In genomic region chr1:201481004-201481380, GRCh38 we compare ENCODE assay signal across 8 cellular contexts. TPM values are rescaled to one million over a fixed set of nuclear protein-coding genes. Genes with fewer than 3 reads are reported as not detected.
DNase-seq lines count a peak whose midpoint lies in the region; ATAC-seq and TF ChIP-seq lines count a peak whose summit lies in the region.

No MANE protein-coding gene starts in this region.

- intact Hi-C loops in activated CD4-positive, alpha-beta T cell treated with anti-CD3 and anti-CD28 coated beads for 36 hours (cut with DNase I, micrococcal nuclease) = loop anchor here (1.0 kb wide), 2 partner anchors 33 to 46 kb away; no protein-coding TSS in a partner anchor
- intact Hi-C loops in body of pancreas (cut with DNase I) = loop anchor here (5.0 kb wide), 1 partner anchor 36 kb away; no protein-coding TSS in a partner anchor
- intact Hi-C loops in testis (cut with DNase I; ENCODE audit: low total_unique reads) = no loop called here

- TF ChIP-seq CTCF in body of pancreas (IDR thresholded peaks at IDR 0.05) (no peak), testis (IDR thresholded peaks at IDR 0.05) (no peak)

- no peak for DNase-seq in activated CD4-positive, alpha-beta T cell treated with anti-CD3 and anti-CD28 coated beads for 36 hours
- no peak for DNase-seq in activated CD4-positive, alpha-beta T cell treated with anti-CD3 and anti-CD28 coated beads, Interleukin-2, amount 50 U/mL, for 4 hours
- DNase-seq in body of pancreas (peak in 1 of 4 donors; percentile 17), testis (no peak), NCI-H82 (lab: John Stamatoyannopoulos, UW) (no peak)

- H3K4me1 Mint-ChIP-seq in activated CD4-positive, alpha-beta T cell treated with anti-CD3 and anti-CD28 coated beads for 36 hours = peaks cover 19% of the 10 kb centered on the region

- no peak for ATAC-seq in activated CD4-positive, alpha-beta T cell treated with anti-CD3 and anti-CD28 coated beads for 36 hours
- ATAC-seq in body of pancreas (no peak), GM21390 (IDR thresholded peaks at IDR 0.05; ENCODE audit: unreplicated experiment) (no peak), GM19023 (IDR thresholded peaks at IDR 0.05; ENCODE audit: unreplicated experiment) (no peak)

- H3K27me3 ChIP-seq in body of pancreas = no peaks in the 10 kb centered on the region
- no peaks in the 10 kb centered on the region for H3K27me3 ChIP-seq in layer of hippocampus (ENCODE audit: control insufficient read depth, insufficient read depth, low read length)
- no peaks in the 10 kb centered on the region for H3K27me3 ChIP-seq in testis

- H3K9me3 Mint-ChIP-seq in activated CD4-positive, alpha-beta T cell treated with anti-CD3 and anti-CD28 coated beads for 36 hours (ENCODE audit: low read depth) = no peaks in the 10 kb centered on the region

- H3K4me3 ChIP-seq in body of pancreas (no peak overlapping the region), testis (peak overlapping the region; percentile 11 to 31)

- H3K27ac Mint-ChIP-seq in activated CD4-positive, alpha-beta T cell treated with anti-CD3 and anti-CD28 coated beads for 36 hours = no peak overlapping the region

- peaks cover 0 to 5% of the 10 kb centered on the region in 2 donors for H3K36me3 ChIP-seq in body of pancreas (replicated peaks in 1 of 2; ENCODE audit: insufficient read depth in 1 of 2, low read depth in 2 of 2)
- H3K36me3 ChIP-seq in testis (ENCODE audit: low read depth, missing control alignments) = no peaks in the 10 kb centered on the region

- H3K4me3 Mint-ChIP-seq in activated CD4-positive, alpha-beta T cell treated with anti-CD3 and anti-CD28 coated beads for 36 hours = peak overlapping the region; percentile 58

- peaks cover 18% of the 10 kb centered on the region for H3K27me3 Mint-ChIP-seq in activated CD4-positive, alpha-beta T cell treated with anti-CD3 and anti-CD28 coated beads for 36 hours

- POLR2A ChIA-PET in activated CD4-positive, alpha-beta T cell treated with anti-CD3 and anti-CD28 coated beads for 36 hours (lab: Charles Lee) = interaction anchor here (1.5 to 1.8 kb wide), 2 partner anchors 12 to 31 kb away, joined by 3 to 4 read pairs; no protein-coding TSS in a partner anchor

- H3K36me3 Mint-ChIP-seq in activated CD4-positive, alpha-beta T cell treated with anti-CD3 and anti-CD28 coated beads for 36 hours (ENCODE audit: low read depth) = no peaks in the 10 kb centered on the region

- no peak for TF ChIP-seq POLR2A in body of pancreas (IDR thresholded peaks at IDR 0.05)
- TF ChIP-seq POLR2A in testis (IDR thresholded peaks at IDR 0.05) = no peak

- H3K27ac ChIP-seq in body of pancreas = peak overlapping the region; percentile 7 to 87 (median 74)
- H3K27ac ChIP-seq in layer of hippocampus (ENCODE audit: low read depth, low read length) = peak overlapping the region; percentile 82
- no peak overlapping the region for H3K27ac ChIP-seq in testis

- CTCF ChIA-PET in activated CD4-positive, alpha-beta T cell treated with anti-CD3 and anti-CD28 coated beads for 36 hours (lab: Charles Lee) = interaction anchor here (0.6 to 13.1 kb wide), 19 partner anchors 9 to 575 kb away, joined by 3 to 216 read pairs (median 11); partner anchors contain the start of genes CSRP1 and PHLDA3

- H3K9me3 ChIP-seq in body of pancreas (no peaks in the 10 kb centered on the region), testis (no peaks in the 10 kb centered on the region)

- H3K4me1 ChIP-seq in body of pancreas (peaks cover 28% of the 10 kb centered on the region), testis (peaks cover 17% of the 10 kb centered on the region)

- 5 to 8% methylated on average over 12 to 17 of the region's 17 CpGs for WGBS in body of pancreas, 2 donors
- WGBS in testis, 2 donors = 10% methylated on average over 16 to 17 of the region's 17 CpGs

RNA-seq across cellular contexts. Expression of gene PHLDA3, which starts 12.0 kb away (rescaled TPM):
- total RNA-seq in activated CD4-positive, alpha-beta T cell treated with anti-CD3 and anti-CD28 coated beads for 36 hours = 1 to 10 TPM; 2.2 to 3.5 TPM
- 10 to 100 TPM; 25.2 to 48.8 TPM for total RNA-seq in body of pancreas
- total RNA-seq in testis = 10 to 100 TPM; 22.7 to 23.1 TPM
- 24.0 TPM for polyA plus RNA-seq in testis (ENCODE audit: insufficient read depth, low read depth, low replicate concordance)

RNA-seq across cellular contexts. Expression of gene CSRP1, which starts 25.9 kb away (rescaled TPM):
- 10 to 100 TPM; 49.2 to 50.7 TPM for total RNA-seq in activated CD4-positive, alpha-beta T cell treated with anti-CD3 and anti-CD28 coated beads for 36 hours
- total RNA-seq in body of pancreas (100 to 1,000 TPM; 127 to 245 TPM), testis (100 to 1,000 TPM; 103 to 123 TPM)
- polyA plus RNA-seq in testis (ENCODE audit: insufficient read depth, low read depth, low replicate concordance) = 217 TPM

RNA-seq across cellular contexts. Expression of gene NAV1, which starts 57.9 kb away (rescaled TPM):
- 1 to 10 TPM; 1.9 to 2.6 TPM for total RNA-seq in activated CD4-positive, alpha-beta T cell treated with anti-CD3 and anti-CD28 coated beads for 36 hours
- total RNA-seq in body of pancreas (10 to 100 TPM; 11.5 to 13.7 TPM), testis (10 to 100 TPM; 52.5 to 56.8 TPM)
- 22.0 TPM for polyA plus RNA-seq in testis (ENCODE audit: insufficient read depth, low read depth, low replicate concordance)

RNA-seq across cellular contexts. Expression of gene TNNI1, which starts 59.5 kb away (rescaled TPM):
- not detected for total RNA-seq in activated CD4-positive, alpha-beta T cell treated with anti-CD3 and anti-CD28 coated beads for 36 hours
- total RNA-seq in body of pancreas = not detected
- total RNA-seq in testis = under 1 TPM; 0.37 to 0.55 TPM
- 36.4 TPM for polyA plus RNA-seq in testis (ENCODE audit: insufficient read depth, low read depth, low replicate concordance)

Comparison
In these comparisons a context has a peak if more than half of its experiments do, and no peak if none do; other contexts are left out.
1. H3K27ac ChIP-seq: peak in body of pancreas (4 of 4) and layer of hippocampus (single experiment); none in testis (0 of 2).
2. H3K4me3 ChIP-seq: peak in testis (2 of 2); none in body of pancreas (0 of 2).
3. RNA of gene PHLDA3, which starts 12.0 kb away (total RNA-seq): 25.2 to 48.8 TPM in body of pancreas and 22.7 to 23.1 TPM in testis; 2.2 to 3.5 TPM in activated CD4-positive, alpha-beta T cell treated with anti-CD3 and anti-CD28 coated beads for 36 hours; every median in the first group is over 4 times any median in the second.